Comparison of ENCODE assay signal across 8 cellular contexts in genomic region chr1:8702121-8702520, GRCh38.
DNase-seq lines count a peak whose midpoint lies in the region; ATAC-seq and TF ChIP-seq lines count a peak whose summit lies in the region.

No MANE protein-coding gene starts in this region.

- peaks cover 11% of the 10 kb centered on the region for H3K79me2 ChIP-seq in parathyroid adenoma

- peaks cover 15% of the 10 kb centered on the region for H3K36me3 Mint-ChIP-seq in T-helper 2 cell treated with Interferon-gamma antibody and Interleukin-4, amounts not matched to agents 5 μg/mL and 100 μg/mL, for 36 hours (ENCODE audit: low read depth)

- peak overlapping the region; percentile 67 for H3K4me2 ChIP-seq in parathyroid adenoma (ENCODE audit: low read length)

- peak overlapping the region; percentile 39 for H2AFZ ChIP-seq in parathyroid adenoma

- WGBS in HUES64 = 0% methylated on average over 9 of the region's 9 CpGs
- 39 to 50% (median 45%) methylated on average over 9 of the region's 9 CpGs for WGBS in adrenal gland, 4 donors

- peaks cover 51% of the 10 kb centered on the region for H3K4me1 Mint-ChIP-seq in T-helper 2 cell treated with Interferon-gamma antibody and Interleukin-4, amounts not matched to agents 5 μg/mL and 100 μg/mL, for 36 hours (ENCODE audit: low read depth)

- peaks cover 54% of the 10 kb centered on the region for H3K4me1 ChIP-seq in HUES64 (ENCODE audit: insufficient read depth, low read length)
- H3K4me1 ChIP-seq in parathyroid adenoma = no peaks in the 10 kb centered on the region
- H3K4me1 ChIP-seq in adrenal gland (replicated peaks in 1 of 2) = peaks cover 26 to 41% of the 10 kb centered on the region in 2 donors

- H3K36me3 ChIP-seq in HUES64 (ENCODE audit: insufficient read depth, low read length) = no peaks in the 10 kb centered on the region
- no peaks in the 10 kb centered on the region for H3K36me3 ChIP-seq in parathyroid adenoma (ENCODE audit: control insufficient read depth, insufficient read depth, low read length)
- H3K36me3 ChIP-seq in adrenal gland (replicated peaks in 1 of 2) = no peaks in the 10 kb centered on the region

- no peaks in the 10 kb centered on the region for H3K27me3 Mint-ChIP-seq in T-helper 2 cell treated with Interferon-gamma antibody and Interleukin-4, amounts not matched to agents 5 μg/mL and 100 μg/mL, for 36 hours (ENCODE audit: low read depth)

- ATAC-seq in HG02759 (IDR thresholded peaks at IDR 0.05; ENCODE audit: unreplicated experiment) = no peak
- ATAC-seq in HG02870 (IDR thresholded peaks at IDR 0.05; ENCODE audit: unreplicated experiment) = no peak

- TF ChIP-seq CTCF in parathyroid adenoma (IDR thresholded peaks at IDR 0.05) = no peak
- TF ChIP-seq CTCF in adrenal gland (IDR thresholded peaks at IDR 0.05) = no peak

- peak overlapping the region; percentile 94 for H3K27ac Mint-ChIP-seq in T-helper 2 cell treated with Interferon-gamma antibody and Interleukin-4, amounts not matched to agents 5 μg/mL and 100 μg/mL, for 36 hours

- H3K27ac ChIP-seq in HUES64 (ENCODE audit: low read depth, low read length) (peak overlapping the region; percentile 89), parathyroid adenoma (peak overlapping the region; percentile 77), adrenal gland (peak overlapping the region in 1 of 5 donors; percentile 86)

- peak; percentile 72 for DNase-seq in DMS153 (lab: John Stamatoyannopoulos, UW)
- DNase-seq in T-helper 2 cell treated with Interferon-gamma antibody and Interleukin-4, amounts not matched to agents 5 μg/mL and 100 μg/mL, for 36 hours (ENCODE audit: low spot score) = no peak
- peak; percentile 44 for DNase-seq in fibroblast of peridontal ligament (ENCODE audit: extremely low read depth)
- DNase-seq in adrenal gland = no peak

- peak overlapping the region; percentile 73 for H3K4me3 ChIP-seq in HUES64 (ENCODE audit: low read length)
- peak overlapping the region; percentile 74 for H3K4me3 ChIP-seq in parathyroid adenoma (ENCODE audit: low read depth, low read length)
- peak overlapping the region in 1 of 4 donors; percentile 61 for H3K4me3 ChIP-seq in adrenal gland

- H3K9me3 ChIP-seq in HUES64 (ENCODE audit: insufficient read depth, low read depth, low read length) (no peaks in the 10 kb centered on the region), parathyroid adenoma (ENCODE audit: control insufficient read depth, low read length) (no peaks in the 10 kb centered on the region), adrenal gland (replicated peaks in 1 of 3) (no peaks in the 10 kb centered on the region)

- no peaks in the 10 kb centered on the region for H3K27me3 ChIP-seq in HUES64 (ENCODE audit: insufficient read depth, low read length)
- H3K27me3 ChIP-seq in parathyroid adenoma (ENCODE audit: control insufficient read depth, insufficient read depth, low read length) = no peaks in the 10 kb centered on the region
- no peaks in the 10 kb centered on the region for H3K27me3 ChIP-seq in adrenal gland

- H3K9me3 Mint-ChIP-seq in T-helper 2 cell treated with Interferon-gamma antibody and Interleukin-4, amounts not matched to agents 5 μg/mL and 100 μg/mL, for 36 hours = no peaks in the 10 kb centered on the region

- intact Hi-C loops in adrenal gland (cut with DNase I) = no loop called here

- H3K9ac ChIP-seq in HUES64 (ENCODE audit: low read depth, low read length) = peak overlapping the region; percentile 93
- no peak overlapping the region for H3K9ac ChIP-seq in parathyroid adenoma

- TF ChIP-seq POLR2A in adrenal gland (IDR thresholded peaks at IDR 0.05) = no peak

- H3K4me3 Mint-ChIP-seq in T-helper 2 cell treated with Interferon-gamma antibody and Interleukin-4, amounts not matched to agents 5 μg/mL and 100 μg/mL, for 36 hours = peak overlapping the region; percentile 91

Comparison
In these comparisons a context has a peak if more than half of its experiments do, and no peak if none do; other contexts are left out.
1. DNase-seq: peak in DMS153 (single experiment) and fibroblast of peridontal ligament (single experiment); none in T-helper 2 cell treated with Interferon-gamma antibody and Interleukin-4, amounts not matched to agents 5 μg/mL and 100 μg/mL, for 36 hours (single experiment) and adrenal gland (0 of 7).